ENCODE assay signal across 24 cellular contexts in genomic region chr7:37150856-37151255, GRCh38.
"Had no signal": no experiment of that assay in that cellular context is flagged by ENCODE, and none has a peak within 500 bp of the region (broad histone marks: within the 10 kb centered on the region; RNA-seq: fewer than 3 reads in every experiment).

No MANE protein-coding gene starts in this region.

- DNase-seq: activated CD4-positive, alpha-beta T cell treated with anti-CD3 and anti-CD28 coated beads for 36 hours; activated CD4-positive, alpha-beta T cell treated with anti-CD3 and anti-CD28 coated beads, Interleukin-2, amount 50 U/mL, for 1 hour; activated CD8-positive, alpha-beta memory T cell treated with anti-CD3 and anti-CD28 coated beads, Interleukin-2, amount 50 U/mL, for 4 hours; activated CD8-positive, alpha-beta T cell treated with anti-CD3 and anti-CD28 coated beads for 36 hours; activated gamma-delta T cell treated with Interleukin-2 at 50 U/mL for 16 hours; activated naive CD4-positive, alpha-beta T cell treated with anti-CD3 and anti-CD28 coated beads, Interleukin-2, amount 10 ng/mL, durations not matched to agents 7 days and 5 days; activated T-cell treated with anti-CD3 and anti-CD28 coated beads, Interleukin-2, amount 50 U/mL, for 72 hours; amygdala; brain microvascular endothelial cell; Karpas-422; MM.1S; NCI-H1105; NCI-H1694; NCI-H2029; NCI-H2107; NCI-H526; Right ventricle myocardium superior; SJCRH30; SK-N-SH; T-helper 1 cell had no signal

- H3K9ac ChIP-seq: SK-N-SH had no signal

- H3K4me1 Mint-ChIP-seq: activated naive CD4-positive, alpha-beta T cell treated with anti-CD3 and anti-CD28 coated beads, Interleukin-2, amount 10 ng/mL, durations not matched to agents 7 days and 5 days had no signal

- ATAC-seq: activated CD4-positive, alpha-beta T cell treated with anti-CD3 and anti-CD28 coated beads for 36 hours; activated CD8-positive, alpha-beta T cell treated with anti-CD3 and anti-CD28 coated beads for 36 hours; K562 had no signal

- H3K27ac ChIP-seq: brain microvascular endothelial cell, cardiac muscle cell, RWPE1, SJCRH30, VCaP had no signal

- H3K27ac Mint-ChIP-seq: activated CD4-positive, alpha-beta T cell treated with anti-CD3 and anti-CD28 coated beads for 36 hours; activated CD8-positive, alpha-beta T cell treated with anti-CD3 and anti-CD28 coated beads for 36 hours; activated naive CD4-positive, alpha-beta T cell treated with anti-CD3 and anti-CD28 coated beads, Interleukin-2, amount 10 ng/mL, durations not matched to agents 7 days and 5 days had no signal

- H3K4me3 ChIP-seq: cardiac muscle cell, K562, SJCRH30 had no signal

- H3K27me3 ChIP-seq: brain microvascular endothelial cell, cardiac muscle cell, SJCRH30 had no signal

- H3K9me3 Mint-ChIP-seq: activated T-cell treated with anti-CD3 and anti-CD28 coated beads, Interleukin-2, amount 50 U/mL, for 72 hours had no signal

- H3K4me3 Mint-ChIP-seq: activated CD4-positive, alpha-beta T cell treated with anti-CD3 and anti-CD28 coated beads for 36 hours; activated CD8-positive, alpha-beta T cell treated with anti-CD3 and anti-CD28 coated beads for 36 hours; activated naive CD4-positive, alpha-beta T cell treated with anti-CD3 and anti-CD28 coated beads, Interleukin-2, amount 10 ng/mL, durations not matched to agents 7 days and 5 days; activated T-cell treated with anti-CD3 and anti-CD28 coated beads, Interleukin-2, amount 50 U/mL, for 72 hours had no signal

- H3K9me3 ChIP-seq: SJCRH30, SK-N-SH had no signal

- H3K27me3 Mint-ChIP-seq: activated CD4-positive, alpha-beta T cell treated with anti-CD3 and anti-CD28 coated beads for 36 hours; activated CD8-positive, alpha-beta T cell treated with anti-CD3 and anti-CD28 coated beads for 36 hours; activated naive CD4-positive, alpha-beta T cell treated with anti-CD3 and anti-CD28 coated beads, Interleukin-2, amount 10 ng/mL, durations not matched to agents 7 days and 5 days had no signal

- H3K36me3 ChIP-seq: brain microvascular endothelial cell, cardiac muscle cell had no signal
